1 cellular context compared by ENCODE assay signal in the genomic region with DNA sequence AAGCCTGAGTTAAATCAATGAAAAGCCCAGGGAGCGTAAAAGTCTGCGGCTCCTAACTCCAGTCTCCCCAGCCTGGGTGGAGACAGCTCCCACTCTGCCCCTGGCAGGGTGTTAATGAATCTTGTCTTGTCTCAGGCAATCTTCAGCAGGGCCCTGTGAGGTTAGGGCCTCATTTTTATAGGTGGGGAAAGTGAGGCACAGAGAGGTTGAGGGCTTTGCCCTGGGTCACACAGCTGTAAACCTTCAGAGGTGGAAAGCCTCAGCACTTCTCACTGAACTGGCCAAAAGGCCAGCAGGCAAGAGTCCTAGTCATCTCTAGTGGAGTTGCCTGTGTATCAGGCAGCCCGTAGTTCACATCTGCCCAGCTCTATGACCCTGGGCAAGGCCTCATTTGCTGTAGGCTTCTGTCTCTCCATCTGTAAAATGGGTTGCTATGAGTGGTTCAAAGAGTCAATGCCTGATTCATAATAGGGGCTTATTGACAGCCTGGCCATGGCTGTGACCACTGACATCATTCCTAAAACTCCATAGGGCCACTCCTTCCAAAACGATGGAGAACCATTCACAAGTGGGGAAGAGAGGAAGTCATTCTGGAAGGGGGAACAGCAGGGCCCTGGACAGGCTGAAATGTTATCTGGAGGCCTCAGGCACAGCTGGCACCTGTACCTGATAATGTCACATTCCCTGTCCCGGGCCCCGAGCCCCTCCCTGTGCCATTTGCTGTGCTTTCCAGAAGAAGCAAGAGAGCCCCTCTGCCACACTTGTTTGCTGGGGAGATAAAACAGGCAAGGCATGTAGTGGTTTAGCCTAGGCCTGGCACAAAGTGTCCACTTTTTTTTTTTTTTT.
TF ChIP-seq lines count a peak whose summit lies in the region.

No MANE protein-coding gene starts in this region.

TF ChIP-seq in H1, 55 proteins besides CTCF, POLR2A, EP300 and RAD21:
- TF ChIP-seq SAP30 (IDR thresholded peaks at IDR 0.05; ENCODE audit: insufficient read depth, insufficient replicate concordance, low read length) (no peak), CHD2 (IDR thresholded peaks at IDR 0.05; ENCODE audit: low read length) (no peak), SIN3A (conservative IDR thresholded peaks at IDR 0.05 in 1 of 2, IDR thresholded peaks at IDR 0.05 in 1 of 2; ENCODE audit: low read depth in 1 of 2, low read length in 2 of 2) (no peak), RNF2 (IDR thresholded peaks at IDR 0.05; ENCODE audit: borderline replicate concordance, low read depth, low read length, missing control alignments, poor library complexity, severe bottlenecking) (no peak), NANOG (IDR thresholded peaks at IDR 0.05; ENCODE audit: insufficient read depth, low read depth, low read length, poor library complexity, severe bottlenecking) (no peak), CTBP2 (IDR thresholded peaks at IDR 0.05; ENCODE audit: borderline replicate concordance, insufficient read depth, insufficient read length, low read length) (no peak), RXRA (IDR thresholded peaks at IDR 0.05; ENCODE audit: insufficient read depth, low read depth, low read length) (no peak), SP1 (IDR thresholded peaks at IDR 0.05; ENCODE audit: low read depth, low read length) (no peak), JUND (IDR thresholded peaks at IDR 0.05; ENCODE audit: low read length) (no peak), KDM1A (IDR thresholded peaks at IDR 0.05; ENCODE audit: borderline replicate concordance, low read length) (no peak), BACH1 (IDR thresholded peaks at IDR 0.05; ENCODE audit: low read length) (no peak), SIRT6 (IDR thresholded peaks at IDR 0.05; ENCODE audit: low read length) (no peak)
- TF ChIP-seq, protein P1, sequence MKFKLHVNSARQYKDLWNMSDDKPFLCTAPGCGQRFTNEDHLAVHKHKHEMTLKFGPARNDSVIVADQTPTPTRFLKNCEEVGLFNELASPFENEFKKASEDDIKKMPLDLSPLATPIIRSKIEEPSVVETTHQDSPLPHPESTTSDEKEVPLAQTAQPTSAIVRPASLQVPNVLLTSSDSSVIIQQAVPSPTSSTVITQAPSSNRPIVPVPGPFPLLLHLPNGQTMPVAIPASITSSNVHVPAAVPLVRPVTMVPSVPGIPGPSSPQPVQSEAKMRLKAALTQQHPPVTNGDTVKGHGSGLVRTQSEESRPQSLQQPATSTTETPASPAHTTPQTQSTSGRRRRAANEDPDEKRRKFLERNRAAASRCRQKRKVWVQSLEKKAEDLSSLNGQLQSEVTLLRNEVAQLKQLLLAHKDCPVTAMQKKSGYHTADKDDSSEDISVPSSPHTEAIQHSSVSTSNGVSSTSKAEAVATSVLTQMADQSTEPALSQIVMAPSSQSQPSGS (IDR thresholded peaks at IDR 0.05; ENCODE audit: low read length), result no peak
- TF ChIP-seq, protein P2, sequence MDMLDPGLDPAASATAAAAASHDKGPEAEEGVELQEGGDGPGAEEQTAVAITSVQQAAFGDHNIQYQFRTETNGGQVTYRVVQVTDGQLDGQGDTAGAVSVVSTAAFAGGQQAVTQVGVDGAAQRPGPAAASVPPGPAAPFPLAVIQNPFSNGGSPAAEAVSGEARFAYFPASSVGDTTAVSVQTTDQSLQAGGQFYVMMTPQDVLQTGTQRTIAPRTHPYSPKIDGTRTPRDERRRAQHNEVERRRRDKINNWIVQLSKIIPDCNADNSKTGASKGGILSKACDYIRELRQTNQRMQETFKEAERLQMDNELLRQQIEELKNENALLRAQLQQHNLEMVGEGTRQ (IDR thresholded peaks at IDR 0.05; ENCODE audit: low read length), result no peak
